In genomic region chr1:150560011-150560438, GRCh38 we compare ENCODE assay signal across 9 cellular contexts. TPM values are rescaled to one million over a fixed set of nuclear protein-coding genes. Genes with fewer than 3 reads are reported as not detected.
DNase-seq lines count a peak whose midpoint lies in the region; ATAC-seq, FAIRE-seq and TF ChIP-seq lines count a peak whose summit lies in the region.
"Had no signal": no experiment of that assay in that cellular context is flagged by ENCODE, and none has a peak within 500 bp of the region (broad histone marks: within the 10 kb centered on the region; RNA-seq: fewer than 3 reads in every experiment).

No MANE protein-coding gene starts in this region.

- H3K36me3 ChIP-seq in KMS-11 (ENCODE audit: insufficient read depth) (no peaks in the 10 kb centered on the region), RWPE2 (ENCODE audit: low read depth) (peaks cover 20% of the 10 kb centered on the region), pancreas (no peaks in the 10 kb centered on the region)

- peak overlapping the region; percentile 58; the same call in 1 of the 2 replicates for H3K9ac ChIP-seq in KMS-11

- peak overlapping the region; percentile 81 for H2AFZ ChIP-seq in KMS-11 (ENCODE audit: low read depth)

- no peaks in the 10 kb centered on the region for H3K9me3 ChIP-seq in RWPE2 (ENCODE audit: severe bottlenecking)
- H3K9me3 ChIP-seq in pancreas = no peaks in the 10 kb centered on the region

- peak; percentile 51 for DNase-seq in Caki2 (ENCODE audit: low read depth)
- no peak for DNase-seq in RWPE2 (ENCODE audit: low spot score)
- DNase-seq in activated naive CD4-positive, alpha-beta T cell treated with anti-CD3 and anti-CD28 coated beads for 36 hours = peak; percentile 87
- peak; percentile 74 for DNase-seq in glutamatergic neuron
- DNase-seq in pancreas = peak; percentile 73 to 89 (median 81)

- peak; percentile 100 for TF ChIP-seq CTCF in KMS-11 (conservative IDR thresholded peaks at IDR 0.05; ENCODE audit: low read depth, low read length)
- peak; percentile 73 for TF ChIP-seq CTCF in RWPE2 (IDR thresholded peaks at IDR 0.05; ENCODE audit: poor library complexity, severe bottlenecking)
- peak; percentile 89 for TF ChIP-seq CTCF in glutamatergic neuron (IDR thresholded peaks at IDR 0.05; ENCODE audit: partially characterized antibody, unreplicated experiment)
- peak; percentile 80 to 94 (median 84) for TF ChIP-seq CTCF in pancreas (IDR thresholded peaks at IDR 0.05)

- 10 to 15% methylated on average over 9 of the region's 9 CpGs for WGBS in pancreas, 2 donors

- ATAC-seq in RWPE2 (ENCODE audit: low read depth) (no peak), pancreas (peak; percentile 23 to 43 (median 30)), HG03025 (IDR thresholded peaks at IDR 0.05; ENCODE audit: low FRiP score, unreplicated experiment) (no peak), GM18517 (IDR thresholded peaks at IDR 0.05; ENCODE audit: unreplicated experiment) (no peak)

- H3K9me3 Mint-ChIP-seq in activated naive CD4-positive, alpha-beta T cell treated with anti-CD3 and anti-CD28 coated beads for 36 hours = no peaks in the 10 kb centered on the region
- peaks cover 11% of the 10 kb centered on the region for H3K9me3 Mint-ChIP-seq in glutamatergic neuron (ENCODE audit: unreplicated experiment)

- peaks cover 13% of the 10 kb centered on the region; the same call in 1 of the 2 replicates for H3K79me2 ChIP-seq in KMS-11 (ENCODE audit: insufficient read depth, low read depth)

- no peak overlapping the region for H3K4me3 ChIP-seq in KMS-11 (IDR thresholded peaks at IDR 0.05; ENCODE audit: insufficient read depth, low read depth, low read length)
- H3K4me3 ChIP-seq in RWPE2 (ENCODE audit: severe bottlenecking) = no peak overlapping the region
- H3K4me3 ChIP-seq in pancreas = peak overlapping the region in 2 of 4 donors; percentile 36 to 51

- in situ Hi-C loops in Caki2 (cut with HindIII; ENCODE audit: low pct_unique_long_range_greater_than_20kb, low sequenced_read_pairs) = no loop called here

- H3K4me1 ChIP-seq in KMS-11 (ENCODE audit: low read depth, poor library complexity, severe bottlenecking) = peaks cover 41% of the 10 kb centered on the region
- peaks cover 34% of the 10 kb centered on the region for H3K4me1 ChIP-seq in RWPE2 (ENCODE audit: insufficient read depth, poor library complexity, severe bottlenecking)
- H3K4me1 ChIP-seq in pancreas = peaks cover 35 to 41% (median 39%) of the 10 kb centered on the region in 3 donors

- no peaks in the 10 kb centered on the region for H3K27me3 ChIP-seq in KMS-11 (ENCODE audit: insufficient read depth, low read depth)
- no peaks in the 10 kb centered on the region for H3K27me3 ChIP-seq in RWPE2 (ENCODE audit: insufficient read depth, poor library complexity, severe bottlenecking)
- no peaks in the 10 kb centered on the region for H3K27me3 ChIP-seq in pancreas

- FAIRE-seq in pancreas (lab: Jason Lieb, UNC) = no peak

- peak overlapping the region; percentile 100 for H3K4me2 ChIP-seq in KMS-11

- H3K4me1 Mint-ChIP-seq in activated naive CD4-positive, alpha-beta T cell treated with anti-CD3 and anti-CD28 coated beads for 36 hours (ENCODE audit: low read depth) = peaks cover 41% of the 10 kb centered on the region
- peaks cover 27% of the 10 kb centered on the region for H3K4me1 Mint-ChIP-seq in glutamatergic neuron (ENCODE audit: low read depth, unreplicated experiment)

- H3K36me3 Mint-ChIP-seq in activated naive CD4-positive, alpha-beta T cell treated with anti-CD3 and anti-CD28 coated beads for 36 hours (ENCODE audit: low read depth) = no peaks in the 10 kb centered on the region
- H3K36me3 Mint-ChIP-seq in glutamatergic neuron (ENCODE audit: unreplicated experiment) = no peaks in the 10 kb centered on the region

- H3K27ac ChIP-seq in KMS-11 (peak overlapping the region; percentile 77), RWPE2 (ENCODE audit: poor library complexity, severe bottlenecking) (peak overlapping the region; percentile 100), pancreas (peak overlapping the region in 3 of 4 donors; percentile 96 to 100 (median 99))

- intact Hi-C loops in activated naive CD4-positive, alpha-beta T cell treated with anti-CD3 and anti-CD28 coated beads for 36 hours (cut with micrococcal nuclease) = loop anchor here (1.0 to 5.0 kb wide), 5 partner anchors 96 to 597 kb away; partner anchors contain the start of genes CDC42SE1, GOLPH3L and TNFAIP8L2
- intact Hi-C loops in pancreas (cut with DNase I) = loop anchor here in 1 of 3 donors (5.0 kb wide), 1 partner anchor 62 kb away; no protein-coding TSS in a partner anchor

- no peaks in the 10 kb centered on the region for H3K27me3 Mint-ChIP-seq in activated naive CD4-positive, alpha-beta T cell treated with anti-CD3 and anti-CD28 coated beads for 36 hours (ENCODE audit: low read depth)
- H3K27me3 Mint-ChIP-seq in glutamatergic neuron (ENCODE audit: unreplicated experiment) = peaks cover 13% of the 10 kb centered on the region

- peak overlapping the region; percentile 99 for H3K4me3 Mint-ChIP-seq in activated naive CD4-positive, alpha-beta T cell treated with anti-CD3 and anti-CD28 coated beads for 36 hours
- H3K4me3 Mint-ChIP-seq in glutamatergic neuron (ENCODE audit: unreplicated experiment) = peak overlapping the region; percentile 34

- no peaks in the 10 kb centered on the region for H4K20me1 ChIP-seq in KMS-11 (ENCODE audit: insufficient read depth)

- CTCF ChIA-PET in activated naive CD4-positive, alpha-beta T cell treated with anti-CD3 and anti-CD28 coated beads for 36 hours (lab: Charles Lee) = interaction anchor here (0.6 to 13.3 kb wide), 26 partner anchors 9 to 434 kb away, joined by 3 to 167 read pairs (median 4); partner anchors contain the start of genes ADAMTSL4, ENSA and MCL1

- H3K27ac Mint-ChIP-seq in activated naive CD4-positive, alpha-beta T cell treated with anti-CD3 and anti-CD28 coated beads for 36 hours = peak overlapping the region; percentile 100
- no peak overlapping the region for H3K27ac Mint-ChIP-seq in glutamatergic neuron (ENCODE audit: unreplicated experiment)

RNA-seq across cellular contexts. Expression of gene ADAMTSL4, which starts 10.8 kb away (rescaled TPM):
- 1.6 and 2.7 TPM in 2 replicates for total RNA-seq in Caki2 (2014; rRNA removed; shearing (Covaris generic); ENCODE audit: low replicate concordance)
- 1 to 10 TPM; 1.3 to 2.0 TPM for total RNA-seq in activated naive CD4-positive, alpha-beta T cell treated with anti-CD3 and anti-CD28 coated beads for 36 hours
- total RNA-seq in glutamatergic neuron (ENCODE audit: unreplicated experiment) = 0.25 TPM
- 1 to 10 TPM; 1.3 to 6.2 (median 3.0) TPM for total RNA-seq in pancreas
- 1 to 10 TPM; 3.5 to 8.0 TPM for polyA plus RNA-seq in pancreas

RNA-seq across cellular contexts. Expression of gene MCL1, which starts 19.4 kb away (rescaled TPM):
- 81.5 and 83.4 TPM in 2 replicates for total RNA-seq in Caki2 (2014; rRNA removed; shearing (Covaris generic); ENCODE audit: low replicate concordance)
- total RNA-seq in activated naive CD4-positive, alpha-beta T cell treated with anti-CD3 and anti-CD28 coated beads for 36 hours = 100 to 1,000 TPM; 228 to 235 TPM
- total RNA-seq in glutamatergic neuron (ENCODE audit: unreplicated experiment) (154 TPM), pancreas (100 to 1,000 TPM in 3 of 6 donors, 10 to 100 TPM in 3; 91.6 to 163 (median 108) TPM)
- polyA plus RNA-seq in pancreas = 10 to 100 TPM; 69.2 to 95.7 TPM

RNA-seq across cellular contexts. Expression of gene FALEC, which starts 44.5 kb away (rescaled TPM):
- total RNA-seq in Caki2 (2014; rRNA removed; shearing (Covaris generic); ENCODE audit: low replicate concordance) = not detected in 2 replicates
- total RNA-seq in activated naive CD4-positive, alpha-beta T cell treated with anti-CD3 and anti-CD28 coated beads for 36 hours = not detected
- total RNA-seq in glutamatergic neuron (ENCODE audit: unreplicated experiment) = not detected
- total RNA-seq in pancreas = not detected
- not detected for polyA plus RNA-seq in pancreas
- total RNA-seq: T-helper 1 cell treated with Interleukin-12 subunit alpha and Interleukin-12 subunit beta and Interleukin-4 antibody, amounts not matched to agents 30 ng/mL and 1 ng/mL, for 36 hours had no signal

RNA-seq across cellular contexts. Expression of gene ECM1, which starts 52.1 kb away (rescaled TPM):
- total RNA-seq in Caki2 (2014; rRNA removed; shearing (Covaris generic); ENCODE audit: low replicate concordance) = 4.8 and 11.1 TPM in 2 replicates
- under 1 TPM; 0.69 to 0.88 TPM for total RNA-seq in activated naive CD4-positive, alpha-beta T cell treated with anti-CD3 and anti-CD28 coated beads for 36 hours
- total RNA-seq in glutamatergic neuron (ENCODE audit: unreplicated experiment) (2.8 TPM), pancreas (1 to 10 TPM in 4 of 6 donors, under 1 TPM in 2; 0.63 to 5.6 (median 1.8) TPM)
- polyA plus RNA-seq in pancreas = 1 to 10 TPM; 2.6 to 6.1 TPM

Comparison
In these comparisons a context has a peak if more than half of its experiments do, and no peak if none do; other contexts are left out.
1. ATAC-seq: peak in pancreas (4 of 4); none in RWPE2 (single experiment), HG03025 (single experiment) and GM18517 (single experiment).
2. Peak in every context shown above with its lines, with median percentiles within 50 percentile points of each other: H3K27ac ChIP-seq and CTCF ChIP-seq.